Comparison of ENCODE assay signal across 8 cellular contexts in genomic region chr7:47968852-47969774, GRCh38. TPM values are rescaled to one million over a fixed set of nuclear protein-coding genes. Genes with fewer than 3 reads are reported as not detected.
DNase-seq lines count a peak whose midpoint lies in the region; ATAC-seq and TF ChIP-seq lines count a peak whose summit lies in the region.

No MANE protein-coding gene starts in this region.

- no peak overlapping the region for H3K4me3 ChIP-seq in left lung

- H3K36me3 ChIP-seq in left lung: peaks cover 3 to 69% of the 10 kb centered on the region in 2 donors

- H3K4me1 Mint-ChIP-seq in activated B cell treated with CpG ODN at 0.5 μM for 24 hours: peaks cover 23% of the 10 kb centered on the region

- CTCF ChIA-PET in activated B cell treated with CpG ODN at 0.5 μM for 24 hours (lab: Charles Lee): interaction anchor here (0.5 to 2.3 kb wide), 10 partner anchors 8 to 703 kb away, joined by 3 to 29 read pairs (median 5); no protein-coding TSS in a partner anchor

- H3K27me3 Mint-ChIP-seq in activated B cell treated with CpG ODN at 0.5 μM for 24 hours: no peaks in the 10 kb centered on the region

- no peaks in the 10 kb centered on the region for H3K9me3 ChIP-seq in left lung

- POLR2A ChIA-PET in activated B cell treated with CpG ODN at 0.5 μM for 24 hours (lab: Charles Lee): interaction anchor here (1.7 kb wide), 1 partner anchor 23 kb away, joined by 4 read pairs; no protein-coding TSS in a partner anchor

- no peaks in the 10 kb centered on the region for H3K9me3 Mint-ChIP-seq in activated B cell treated with CpG ODN at 0.5 μM for 24 hours

- intact Hi-C loops in activated B cell treated with CpG ODN at 0.5 μM for 24 hours (cut with micrococcal nuclease): loop anchor here (1.0 kb wide), 5 partner anchors 24 to 703 kb away; no protein-coding TSS in a partner anchor
- intact Hi-C loops in left lung (cut with DNase I): no loop called here

- H3K4me3 Mint-ChIP-seq in activated B cell treated with CpG ODN at 0.5 μM for 24 hours: no peak overlapping the region

- H3K27ac ChIP-seq in left lung: peak overlapping the region in 1 of 2 donors; percentile 86

- peak; percentile 33 for DNase-seq in NCI-H510A treated with DMSO at 0.1 percent for 48 hours (lab: John Stamatoyannopoulos, UW)
- no peak for DNase-seq in NCI-H510A (lab: John Stamatoyannopoulos, UW)
- peak; percentile 71 for DNase-seq in NCI-H1694 (lab: John Stamatoyannopoulos, UW)
- DNase-seq in activated B cell treated with CpG ODN at 0.5 μM for 24 hours: peak; percentile 48
- peak; percentile 65 for DNase-seq in cerebellum (ENCODE audit: low spot score)
- peak in 1 of 2 donors; percentile 43 for DNase-seq in left lung
- peak; percentile 13 for DNase-seq in stimulated activated CD8-positive, alpha-beta memory T cell treated with anti-CD3 and anti-CD28 coated beads, Interleukin-15, amount 100 ng/mL, for 24 hours (ENCODE audit: low read depth)

- H3K27me3 ChIP-seq in left lung: no peaks in the 10 kb centered on the region

- ATAC-seq in HG02610 (IDR thresholded peaks at IDR 0.05; ENCODE audit: unreplicated experiment) (peak; percentile 68), activated B cell treated with CpG ODN at 0.5 μM for 24 hours (ENCODE audit: low read depth) (peak; percentile 77), left lung (peak; percentile 80)

- peak; percentile 86 for TF ChIP-seq CTCF in activated B cell treated with CpG ODN at 0.5 μM for 24 hours (IDR thresholded peaks at IDR 0.05)
- TF ChIP-seq CTCF in left lung (IDR thresholded peaks at IDR 0.05): peak; percentile 80 to 83

- no peak overlapping the region for H3K27ac Mint-ChIP-seq in activated B cell treated with CpG ODN at 0.5 μM for 24 hours

- peaks cover 91% of the 10 kb centered on the region for H3K36me3 Mint-ChIP-seq in activated B cell treated with CpG ODN at 0.5 μM for 24 hours (ENCODE audit: low read depth)

- peaks cover 0 to 26% of the 10 kb centered on the region in 2 donors for H3K4me1 ChIP-seq in left lung

RNA-seq across cellular contexts. Expression of gene HUS1, which starts 10.3 kb away (rescaled TPM):
- total RNA-seq in activated B cell treated with CpG ODN at 0.5 μM for 24 hours (37.3 and 42.5 TPM in 2 replicates), cerebellum (29.9 TPM), left lung (10 to 100 TPM; 36.7 to 38.7 TPM)

RNA-seq across cellular contexts. Expression of gene PKD1L1, which starts 20.8 kb away (rescaled TPM):
- total RNA-seq in activated B cell treated with CpG ODN at 0.5 μM for 24 hours: 0.24 and 0.40 TPM in 2 replicates
- 0.64 TPM for total RNA-seq in cerebellum
- total RNA-seq in left lung: under 1 TPM; 0.52 to 0.67 TPM

RNA-seq across cellular contexts. Expression of gene SUN3, which starts 59.8 kb away (rescaled TPM):
- total RNA-seq in activated B cell treated with CpG ODN at 0.5 μM for 24 hours: not detected in 2 replicates
- 0.36 TPM for total RNA-seq in cerebellum
- total RNA-seq in left lung: not detected
